In genomic region chr1:93344886-93345632, GRCh38 we compare ENCODE assay signal across 1 cellular context.
TF ChIP-seq lines count a peak whose summit lies in the region.

No MANE protein-coding gene starts in this region.

TF ChIP-seq in H1, 55 proteins besides CTCF, POLR2A, EP300 and RAD21:
- TF ChIP-seq KDM4A (IDR thresholded peaks at IDR 0.05; ENCODE audit: low read depth, low read length, severe bottlenecking) (no peak), POLR2AphosphoS5 (IDR thresholded peaks at IDR 0.05; ENCODE audit: low read depth, low read length) (no peak), TCF12 (IDR thresholded peaks at IDR 0.05; ENCODE audit: low read depth, low read length) (no peak), HDAC6 (IDR thresholded peaks at IDR 0.05; ENCODE audit: low read depth, low read length) (no peak), SUZ12 (IDR thresholded peaks at IDR 0.05; ENCODE audit: low read length) (no peak), TEAD4 (IDR thresholded peaks at IDR 0.05; ENCODE audit: low read depth, low read length) (no peak), ASH2L (IDR thresholded peaks at IDR 0.05; ENCODE audit: low read length) (no peak), KDM1A (IDR thresholded peaks at IDR 0.05; ENCODE audit: borderline replicate concordance, low read length) (no peak), POU5F1 (IDR thresholded peaks at IDR 0.05; ENCODE audit: low read depth, low read length) (no peak), CREB1 (IDR thresholded peaks at IDR 0.05) (no peak), SP1 (IDR thresholded peaks at IDR 0.05; ENCODE audit: low read depth, low read length) (no peak), PHF8 (conservative IDR thresholded peaks at IDR 0.05; ENCODE audit: low read depth, low read length) (no peak), CBX8 (IDR thresholded peaks at IDR 0.05; ENCODE audit: borderline replicate concordance, low read depth, low read length) (no peak)
